ENCODE assay signal across 8 cellular contexts in the genomic region with DNA sequence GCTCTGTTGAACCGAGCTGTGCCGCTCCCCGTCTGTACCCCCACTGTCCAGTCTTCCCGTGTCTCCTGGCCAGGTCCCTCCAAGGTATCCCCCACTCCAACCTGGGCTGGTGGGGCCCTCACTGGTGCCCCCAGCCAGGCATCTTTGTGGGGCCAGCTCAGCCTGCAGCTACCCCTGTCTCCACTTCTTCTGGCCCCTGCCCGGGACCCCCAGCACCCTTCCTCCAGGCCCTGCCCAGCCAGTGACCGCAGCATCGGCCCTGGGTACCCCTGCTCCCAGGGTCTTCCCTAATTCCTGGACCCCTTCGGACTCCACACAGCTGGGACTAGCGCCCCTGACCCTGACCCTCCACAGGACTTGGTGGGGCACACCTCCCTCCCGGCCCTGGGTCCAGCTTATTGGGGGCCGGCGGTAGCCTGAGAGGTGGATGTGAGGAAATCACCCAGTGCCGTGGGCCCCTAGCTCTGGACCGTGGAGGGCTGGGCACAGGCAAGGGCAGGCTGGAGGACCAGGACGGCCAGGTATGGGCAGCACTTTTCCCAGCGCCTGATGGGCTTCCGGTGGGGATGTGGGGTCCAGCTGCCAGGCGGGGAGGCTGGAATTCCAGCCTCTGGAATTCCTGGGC. TPM values are rescaled to one million over a fixed set of nuclear protein-coding genes. Genes with fewer than 3 reads are reported as not detected.
DNase-seq lines count a peak whose midpoint lies in the region; ATAC-seq and TF ChIP-seq lines count a peak whose summit lies in the region.

No MANE protein-coding gene starts in this region.

- H3K27me3 Mint-ChIP-seq in activated naive CD4-positive, alpha-beta T cell treated with anti-CD3 and anti-CD28 coated beads, Interleukin-2, amount 50 U/mL, for 24 hours, result no peaks in the 10 kb centered on the region

- ATAC-seq in upper lobe of left lung (ENCODE audit: low FRiP score in 2 of 2) (no peak), GM18873 (IDR thresholded peaks at IDR 0.05; ENCODE audit: low FRiP score, unreplicated experiment) (no peak)

- H3K36me3 ChIP-seq in mammary epithelial cell (ENCODE audit: insufficient read depth, low read length) (no peaks in the 10 kb centered on the region), muscle layer of colon (ENCODE audit: insufficient read depth, low read length) (no peaks in the 10 kb centered on the region), upper lobe of left lung (peaks cover 0 to 22% (median 6%) of the 10 kb centered on the region in 4 donors)

- no peaks in the 10 kb centered on the region for H3K79me2 ChIP-seq in mammary epithelial cell (ENCODE audit: insufficient read depth, low read length)

- H3K9me3 ChIP-seq in mammary epithelial cell (replicated peaks; ENCODE audit: insufficient read depth, low read length), result no peaks in the 10 kb centered on the region
- H3K9me3 ChIP-seq in muscle layer of colon (ENCODE audit: low read length), result no peaks in the 10 kb centered on the region
- no peaks in the 10 kb centered on the region for H3K9me3 ChIP-seq in upper lobe of left lung

- peaks cover 57% of the 10 kb centered on the region for H3K4me1 Mint-ChIP-seq in activated naive CD4-positive, alpha-beta T cell treated with anti-CD3 and anti-CD28 coated beads, Interleukin-2, amount 50 U/mL, for 24 hours

- CTCF ChIA-PET in mammary epithelial cell (lab: Charles Lee; ENCODE audit: low non-redundant PET), result no interaction called here

- WGBS in mammary epithelial cell (ENCODE audit: low coverage, missing lambda C conversion rate), result 73% methylated on average over 10 of the region's 18 CpGs
- WGBS in upper lobe of left lung, 2 donors, result 68 to 81% methylated on average over 4 to 18 of the region's 18 CpGs

- peak overlapping the region; percentile 94 for H3K27ac Mint-ChIP-seq in activated naive CD4-positive, alpha-beta T cell treated with anti-CD3 and anti-CD28 coated beads, Interleukin-2, amount 50 U/mL, for 24 hours

- H3K4me1 ChIP-seq in mammary epithelial cell (ENCODE audit: insufficient read depth, low read length), result peaks cover 42% of the 10 kb centered on the region
- H3K4me1 ChIP-seq in muscle layer of colon (ENCODE audit: insufficient read depth, low read length), result peaks cover 42% of the 10 kb centered on the region
- peaks cover 71 to 96% (median 83%) of the 10 kb centered on the region in 4 donors for H3K4me1 ChIP-seq in upper lobe of left lung

- H3K36me3 Mint-ChIP-seq in activated naive CD4-positive, alpha-beta T cell treated with anti-CD3 and anti-CD28 coated beads, Interleukin-2, amount 50 U/mL, for 24 hours, result no peaks in the 10 kb centered on the region

- no peak overlapping the region for H3K4me3 ChIP-seq in mammary epithelial cell (replicated peaks in 1 of 3; ENCODE audit: insufficient read depth in 1 of 3, low read depth in 2 of 3, low read length in 3 of 3)
- peak overlapping the region in 1 of 2 donors; percentile 27 for H3K4me3 ChIP-seq in muscle layer of colon (ENCODE audit: low read depth in 1 of 2, low read length in 2 of 2)
- peak overlapping the region in 1 of 4 donors; percentile 47 for H3K4me3 ChIP-seq in upper lobe of left lung

- BruUV-seq in mammary epithelial cell (replicated peaks; lab: Mats Ljungman, UMichigan), result no TSS peak

- H4K20me1 ChIP-seq in mammary epithelial cell (ENCODE audit: insufficient read depth, low read length), result no peaks in the 10 kb centered on the region

- H2AFZ ChIP-seq in mammary epithelial cell (ENCODE audit: low read depth, low read length), result no peak overlapping the region

- peak overlapping the region; percentile 61 for H3K9ac ChIP-seq in mammary epithelial cell (ENCODE audit: insufficient read depth, low read length)
- no peak overlapping the region for H3K9ac ChIP-seq in muscle layer of colon (ENCODE audit: low read length)

- no peak for DNase-seq in activated naive CD4-positive, alpha-beta T cell treated with anti-CD3 and anti-CD28 coated beads, Interleukin-2, amount 50 U/mL, for 16 hours
- DNase-seq in mammary epithelial cell (no peak), upper lobe of left lung (no peak), kidney glomerular epithelial cell (lab: John Stamatoyannopoulos, UW) (no peak), NCI-H446 treated with DMSO at 0.1 percent for 48 hours (lab: John Stamatoyannopoulos, UW) (no peak)

- TF ChIP-seq POLR2A in upper lobe of left lung (IDR thresholded peaks at IDR 0.05), result no peak

- TF ChIP-seq EP300 in upper lobe of left lung (IDR thresholded peaks at IDR 0.05), result no peak

- H3K27me3 ChIP-seq in mammary epithelial cell (ENCODE audit: insufficient read depth, low read length) (no peaks in the 10 kb centered on the region), muscle layer of colon (ENCODE audit: control insufficient read depth in 1 of 2, insufficient read depth in 2 of 2, low read length in 2 of 2) (peaks cover 0 to 20% of the 10 kb centered on the region in 2 donors), upper lobe of left lung (peaks cover 0 to 10% (median 4%) of the 10 kb centered on the region in 4 donors)

- intact Hi-C loops in mammary epithelial cell (cut with micrococcal nuclease), result loop anchor here (5.0 kb wide), 1 partner anchor 460 kb away; the partner anchor contains the start of gene CDCA4

- H3K4me3 Mint-ChIP-seq in activated naive CD4-positive, alpha-beta T cell treated with anti-CD3 and anti-CD28 coated beads, Interleukin-2, amount 50 U/mL, for 24 hours, result peak overlapping the region; percentile 78

- H3K9me3 Mint-ChIP-seq in activated naive CD4-positive, alpha-beta T cell treated with anti-CD3 and anti-CD28 coated beads, Interleukin-2, amount 50 U/mL, for 24 hours, result no peaks in the 10 kb centered on the region

- peak overlapping the region; percentile 96 for H3K27ac ChIP-seq in mammary epithelial cell (ENCODE audit: insufficient read depth, low read depth, low read length)
- peak overlapping the region; percentile 50 for H3K27ac ChIP-seq in muscle layer of colon (ENCODE audit: low read depth, low read length)
- H3K27ac ChIP-seq in upper lobe of left lung, result peak overlapping the region; percentile 88 to 98 (median 94)

- TF ChIP-seq CTCF in mammary epithelial cell (conservative IDR thresholded peaks at IDR 0.05 in 1 of 2, IDR thresholded peaks at IDR 0.05 in 1 of 2; ENCODE audit: extremely low read depth in 1 of 2, insufficient read depth in 1 of 2, low read depth in 1 of 2, low read length in 2 of 2) (no peak), upper lobe of left lung (IDR thresholded peaks at IDR 0.05) (no peak)

- H3K4me2 ChIP-seq in mammary epithelial cell (ENCODE audit: insufficient read depth, low read depth, low read length), result peak overlapping the region; percentile 6

- dilution Hi-C loops in mammary epithelial cell (cut with HindIII; ENCODE audit: low sequenced_read_pairs), result no loop called here

- in situ Hi-C loops in mammary epithelial cell (cut with MboI; ENCODE audit: low sequenced_read_pairs in 2 of 2), result no loop called here

RNA-seq across cellular contexts. Expression of gene CRIP1, which starts 4.1 kb away (rescaled TPM):
- total RNA-seq in mammary epithelial cell, result under 1 TPM; 0.50 to 0.59 TPM
- 0.37 TPM for polyA plus RNA-seq in mammary epithelial cell
- polyA minus RNA-seq in mammary epithelial cell, result not detected
- total RNA-seq in upper lobe of left lung, result 100 to 1,000 TPM in 4 of 6 donors, 10 to 100 TPM in 2; 26.2 to 425 (median 200) TPM

RNA-seq across cellular contexts. Expression of gene CRIP2, which starts 8.0 kb away (rescaled TPM):
- total RNA-seq in mammary epithelial cell (100 to 1,000 TPM in 1 of 2 donors, 10 to 100 TPM in 1; 97.7 to 103 TPM), upper lobe of left lung (100 to 1,000 TPM in 5 of 6 donors, 10 to 100 TPM in 1; 55.5 to 422 (median 190) TPM)
- polyA plus RNA-seq in mammary epithelial cell, result 120 TPM
- 52.5 TPM for polyA minus RNA-seq in mammary epithelial cell

RNA-seq across cellular contexts. Expression of gene TEDC1, which starts 8.4 kb away (rescaled TPM):
- total RNA-seq in mammary epithelial cell, result 10 to 100 TPM in 1 of 2 donors, 1 to 10 TPM in 1; 3.5 to 21.3 TPM
- polyA plus RNA-seq in mammary epithelial cell, result 12.6 TPM
- polyA minus RNA-seq in mammary epithelial cell, result 2.1 TPM
- total RNA-seq in upper lobe of left lung, result 10 to 100 TPM; 13.8 to 38.5 (median 17.4) TPM

RNA-seq across cellular contexts. Expression of gene TMEM121, which starts 43.8 kb away (rescaled TPM):
- total RNA-seq in mammary epithelial cell, result 1 to 10 TPM; 2.2 to 6.0 TPM
- polyA plus RNA-seq in mammary epithelial cell, result 1.9 TPM
- polyA minus RNA-seq in mammary epithelial cell, result not detected
- 1 to 10 TPM in 4 of 6 donors, under 1 TPM in 1, not detected in 1; 0.69 to 4.6 (median 3.8) TPM for total RNA-seq in upper lobe of left lung

Comparison
In these comparisons a context has a peak if more than half of its experiments do, and no peak if none do; other contexts are left out.
1. RNA of gene CRIP1, which starts 4.1 kb away (total RNA-seq): 26.2 to 425 TPM in upper lobe of left lung; 0.50 to 0.59 TPM in mammary epithelial cell; every median in the first group is over 10 times any median in the second.
2. Peak in every context shown above with its lines, with median percentiles within 50 percentile points of each other: H3K27ac ChIP-seq.